8 cellular contexts compared by ENCODE assay signal in the genomic region with DNA sequence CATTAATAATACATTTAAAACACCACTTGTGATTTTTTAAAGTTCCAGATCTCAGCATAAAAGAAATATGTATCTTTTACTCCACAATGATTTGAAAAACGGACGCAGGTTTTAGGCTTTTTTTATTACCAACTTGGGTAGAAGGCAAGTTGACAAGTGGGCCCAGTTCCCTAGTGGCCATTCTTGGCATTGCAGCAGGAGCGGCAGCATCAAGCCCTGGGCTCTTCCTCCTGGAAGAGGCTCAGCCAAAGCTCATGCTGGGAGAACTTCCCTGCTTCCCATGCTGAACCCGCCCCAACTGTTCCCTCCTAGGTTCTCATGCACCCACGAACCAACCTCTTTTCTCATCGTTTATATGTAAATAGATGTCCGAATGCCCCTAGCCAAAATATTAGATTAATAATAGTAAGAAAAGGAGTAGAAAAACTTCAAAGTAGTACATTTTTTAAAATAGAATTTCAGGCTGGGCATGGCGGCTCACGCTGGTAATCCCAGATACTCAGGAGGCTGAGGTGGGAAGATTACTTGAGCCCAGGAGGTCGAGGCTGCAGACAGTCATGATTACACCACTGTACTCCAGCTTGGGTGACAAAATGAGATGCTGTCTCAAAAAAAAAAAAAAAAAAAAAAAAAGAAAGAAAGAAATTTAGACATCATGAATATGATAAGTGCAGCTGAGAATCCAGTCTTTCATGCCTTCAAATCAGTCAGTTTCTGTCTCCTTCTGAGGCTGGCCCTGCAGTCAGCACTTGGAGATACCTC. TPM values are rescaled to one million over a fixed set of nuclear protein-coding genes. Genes with fewer than 3 reads are reported as not detected.
DNase-seq lines count a peak whose midpoint lies in the region; ATAC-seq and FAIRE-seq lines count a peak whose summit lies in the region.

No MANE protein-coding gene starts in this region.

- no peaks in the 10 kb centered on the region for H3K36me3 ChIP-seq in MG63

- peak; percentile 42 for DNase-seq in AG08396 (ENCODE audit: low spot score)
- DNase-seq in GM18507 (ENCODE audit: extremely low spot score, insufficient read length, low read depth), result no peak
- DNase-seq in MG63, result peak; percentile 63
- peak; percentile 83 for DNase-seq in activated CD8-positive, alpha-beta memory T cell treated with anti-CD3 and anti-CD28 coated beads, Interleukin-2, amount 50 U/mL, for 48 hours
- DNase-seq in glomerular visceral epithelial cell (ENCODE audit: extremely low spot score), result peak; percentile 27
- DNase-seq in stimulated activated CD4-positive, alpha-beta T cell treated with anti-CD3 and anti-CD28 coated beads, Interleukin-2, amount 100 ng/mL, for 4 hours (ENCODE audit: low read depth), result peak; percentile 14
- no peak for DNase-seq in DMS79 (lab: John Stamatoyannopoulos, UW)

- H3K27me3 ChIP-seq in MG63, result no peaks in the 10 kb centered on the region

- no peak overlapping the region for H3K4me3 ChIP-seq in MG63

- FAIRE-seq in GM18507 (lab: Jason Lieb, UNC), result peak; percentile 73

- ATAC-seq in GM19463 (IDR thresholded peaks at IDR 0.05; ENCODE audit: unreplicated experiment), result no peak

- H3K9me3 ChIP-seq in MG63, result no peaks in the 10 kb centered on the region

RNA-seq across cellular contexts. Expression of gene MYB, which starts 18.2 kb away (rescaled TPM):
- total RNA-seq in MG63 (2014; rRNA removed; shearing (Covaris generic); ENCODE audit: low replicate concordance), result 1.5 TPM in 1 of 2 replicates, not detected in the other

Comparison
In these comparisons a context has a peak if more than half of its experiments do, and no peak if none do; other contexts are left out.
1. DNase-seq: peak in AG08396 (single experiment), MG63 (single experiment), activated CD8-positive, alpha-beta memory T cell treated with anti-CD3 and anti-CD28 coated beads, Interleukin-2, amount 50 U/mL, for 48 hours (single experiment), glomerular visceral epithelial cell (single experiment) and stimulated activated CD4-positive, alpha-beta T cell treated with anti-CD3 and anti-CD28 coated beads, Interleukin-2, amount 100 ng/mL, for 4 hours (single experiment); none in GM18507 (single experiment) and DMS79 (single experiment).